ENCODE assay signal across 8 cellular contexts in the genomic region with DNA sequence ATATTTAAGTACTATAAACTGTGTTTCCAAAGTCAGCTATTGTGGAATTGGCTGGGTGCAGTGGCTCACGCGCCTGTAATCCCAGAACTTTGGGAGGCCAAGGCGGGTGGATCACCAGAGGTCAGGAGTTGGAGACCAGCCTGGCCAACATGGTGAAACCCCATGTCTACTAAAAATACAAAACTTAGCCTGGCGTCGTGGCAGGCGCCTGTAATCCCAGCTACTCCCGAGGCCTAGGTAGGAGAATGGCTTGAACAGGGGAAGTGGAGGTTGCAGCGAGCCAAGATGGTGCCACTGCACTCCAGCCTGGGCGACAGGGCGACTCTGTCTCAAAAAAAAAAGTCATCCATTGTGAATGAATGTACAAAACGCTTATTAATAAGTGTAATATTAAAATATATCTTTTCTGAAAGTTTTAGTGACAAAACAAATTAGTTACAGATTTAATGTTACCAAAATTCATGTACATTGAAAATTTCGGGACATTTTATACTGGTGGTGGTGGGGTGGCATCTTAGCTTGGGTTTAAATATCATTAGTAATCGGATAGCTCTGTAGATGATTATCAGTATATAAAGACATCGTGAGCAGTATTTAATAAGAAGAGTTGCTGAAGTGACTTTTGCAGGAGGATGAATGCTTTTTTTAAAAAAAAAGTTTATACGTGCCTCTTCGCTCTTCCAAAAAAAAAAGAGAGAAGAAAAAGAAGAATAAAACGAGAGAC. TPM values are rescaled to one million over a fixed set of nuclear protein-coding genes. Genes with fewer than 3 reads are reported as not detected.
DNase-seq lines count a peak whose midpoint lies in the region; ATAC-seq and TF ChIP-seq lines count a peak whose summit lies in the region.

No MANE protein-coding gene starts in this region.

- 48 to 49% methylated on average over 17 of the region's 17 CpGs for WGBS in heart right ventricle, 2 donors

- ATAC-seq in heart right ventricle = no peak
- no peak for ATAC-seq in Right ventricle myocardium superior (ENCODE audit: poor library complexity)
- ATAC-seq in HG03354 (IDR thresholded peaks at IDR 0.05; ENCODE audit: poor library complexity, severe bottlenecking, unreplicated experiment) = peak; percentile 21
- no peak for ATAC-seq in memory B cell (ENCODE audit: low read depth)

- H3K27me3 ChIP-seq in heart right ventricle (no peaks in the 10 kb centered on the region), ascending aorta (no peaks in the 10 kb centered on the region)

- H3K36me3 ChIP-seq in heart right ventricle (peaks cover 0 to 57% (median 10%) of the 10 kb centered on the region in 9 donors), ascending aorta (peaks cover 0 to 10% of the 10 kb centered on the region in 2 donors)

- H3K4me1 Mint-ChIP-seq in memory B cell = peaks cover 21% of the 10 kb centered on the region

- H3K9me3 Mint-ChIP-seq in memory B cell = no peaks in the 10 kb centered on the region

- H3K4me3 Mint-ChIP-seq in memory B cell = peak overlapping the region; percentile 90

- peaks cover 9% of the 10 kb centered on the region for H3K36me3 Mint-ChIP-seq in memory B cell

- intact Hi-C loops in heart right ventricle (cut with DNase I) (loop anchor here in 5 of 10 donors (1.0 to 10.0 kb wide), 4 partner anchors 15 to 844 kb away; partner anchors contain the start of genes ANKRD13C (in 3 of the 5) and LRRC40 (in 1 of the 5)), Right ventricle myocardium superior (cut with DNase I) (no loop called here), ascending aorta (cut with DNase I) (loop anchor here (1.0 to 5.0 kb wide), 4 partner anchors 15 to 862 kb away; partner anchors contain the start of genes ANKRD13C, CTH, LRRC40 and ZRANB2)

- peak overlapping the region; percentile 91 for H3K27ac Mint-ChIP-seq in memory B cell

- TF ChIP-seq CTCF in heart right ventricle (IDR thresholded peaks at IDR 0.05) (no peak), ascending aorta (IDR thresholded peaks at IDR 0.05) (no peak)

- H3K4me1 ChIP-seq in heart right ventricle (peaks cover 2 to 53% (median 45%) of the 10 kb centered on the region in 9 donors), ascending aorta (peaks cover 9 to 23% of the 10 kb centered on the region in 2 donors)

- no peaks in the 10 kb centered on the region for H3K9me3 ChIP-seq in heart right ventricle
- H3K9me3 ChIP-seq in ascending aorta = no peaks in the 10 kb centered on the region

- no peak for DNase-seq in heart right ventricle
- DNase-seq in Right ventricle myocardium superior = no peak
- DNase-seq in ascending aorta (ENCODE audit: low spot score in 2 of 2) = no peak
- no peak for DNase-seq in memory B cell (ENCODE audit: low spot score in 2 of 2)
- no peak for DNase-seq in NCI-H1417 (lab: John Stamatoyannopoulos, UW)
- DNase-seq in NCI-H2107 treated with DMSO at 0.1 percent for 48 hours (lab: John Stamatoyannopoulos, UW; ENCODE audit: unreplicated experiment) = no peak
- no peak for DNase-seq in stimulated activated CD4-positive, alpha-beta T cell treated with anti-CD3 and anti-CD28 coated beads, Interleukin-1b, Interleukin-23, amount 100 ng/mL, for 48 hours

- peak overlapping the region; percentile 47 to 89 (median 81) for H3K4me3 ChIP-seq in heart right ventricle
- H3K4me3 ChIP-seq in ascending aorta = peak overlapping the region; percentile 69 to 88

- H3K27me3 Mint-ChIP-seq in memory B cell = no peaks in the 10 kb centered on the region

- H3K27ac ChIP-seq in heart right ventricle = peak overlapping the region in 9 of 10 donors; percentile 90 to 96 (median 94)
- H3K27ac ChIP-seq in ascending aorta = peak overlapping the region; percentile 95 to 98

RNA-seq across cellular contexts. Expression of gene SRSF11, which starts 0.5 kb away (rescaled TPM):
- total RNA-seq in heart right ventricle (10 to 100 TPM; 41.8 to 64.1 (median 52.8) TPM), Right ventricle myocardium superior (48.0 TPM), ascending aorta (81.0 TPM)
- polyA plus RNA-seq in heart right ventricle = 100 to 1,000 TPM in 1 of 2 donors, 10 to 100 TPM in 1; 44.2 to 174 TPM

RNA-seq across cellular contexts. Expression of gene LRRC40, which starts 15.3 kb away (rescaled TPM):
- 10 to 100 TPM; 10.0 to 12.2 (median 11.2) TPM for total RNA-seq in heart right ventricle
- 10 to 100 TPM in 1 of 2 donors, 1 to 10 TPM in 1; 6.5 to 10.5 TPM for polyA plus RNA-seq in heart right ventricle
- 10.2 TPM for total RNA-seq in Right ventricle myocardium superior
- 10.6 TPM for total RNA-seq in ascending aorta
